In the genomic region with DNA sequence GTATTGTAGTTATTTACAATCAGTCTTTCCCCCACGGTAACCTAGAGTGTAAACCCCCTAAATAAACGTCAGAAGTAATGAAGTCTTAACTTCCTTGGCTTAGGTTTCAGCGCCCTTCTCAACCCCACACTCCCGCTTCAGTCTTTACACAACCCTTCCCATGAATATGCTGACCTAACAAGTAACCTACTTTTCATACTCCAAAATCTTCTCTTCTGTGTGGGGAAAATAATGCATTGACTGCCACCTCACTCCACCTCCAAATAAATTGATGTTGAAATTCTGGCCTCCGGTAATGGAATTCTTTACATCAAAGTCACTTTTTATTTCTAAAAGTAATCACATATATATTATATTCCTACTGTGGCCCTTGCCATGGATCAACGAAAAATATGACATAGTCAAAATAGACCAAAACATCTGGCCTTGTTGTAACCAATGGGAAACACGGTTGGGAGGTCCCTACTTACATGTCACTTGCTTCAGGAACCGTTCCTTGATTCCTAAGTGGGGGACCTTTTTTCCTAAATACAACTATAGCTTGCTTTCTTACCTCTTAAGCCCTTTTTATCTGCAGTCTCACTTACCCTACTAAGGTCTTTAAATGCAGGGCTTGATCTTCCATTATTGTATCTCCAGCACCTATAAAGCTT, we compare ENCODE assay signal across 1 cellular context.
A peak's percentile ranks its signal among the peaks of the same experiment; 100 is the strongest.
TF ChIP-seq lines count a peak whose summit lies in the region.

No MANE protein-coding gene starts in this region.

TF ChIP-seq in K562, 482 proteins besides CTCF, POLR2A, EP300 and RAD21:
- TF ChIP-seq MAFG (tag; conservative IDR thresholded peaks at IDR 0.05) (peak; percentile 44), TRIM28 (IDR thresholded peaks at IDR 0.05) (0 out of 2 replicates have a peak, but pooled peaks have one; percentile 25), ZNF316 (IDR thresholded peaks at IDR 0.05) (peak; percentile 91), KDM1A (IDR thresholded peaks at IDR 0.05) (no peak), ARID1B (IDR thresholded peaks at IDR 0.05) (0 out of 2 replicates have a peak, but pooled peaks have one; percentile 5), SIN3A (IDR thresholded peaks at IDR 0.05; ENCODE audit: borderline replicate concordance in 2 of 2, control insufficient read depth in 1 of 2, low read depth in 2 of 2, low read length in 2 of 2) (peak in 1 of 2 experiments; percentile 2; a peak in 2 of 4 replicates), KAT8 (IDR thresholded peaks at IDR 0.05; ENCODE audit: low read depth) (no peak; the same call in 1 of the 2 replicates), RERE (CRISPR knock-in tag; IDR thresholded peaks at IDR 0.05; ENCODE audit: borderline replicate concordance) (no peak), C11orf30 (IDR thresholded peaks at IDR 0.05; ENCODE audit: low read depth) (peak; percentile 82), YY1 (IDR thresholded peaks at IDR 0.05; ENCODE audit: borderline replicate concordance in 1 of 3, control insufficient read depth in 1 of 3, extremely low read depth in 1 of 3, insufficient read depth in 3 of 3, insufficient read length in 1 of 3, insufficient replicate concordance in 2 of 3, low read depth in 1 of 3, low read length in 2 of 3) (no peak)
- TF ChIP-seq, protein P1, sequence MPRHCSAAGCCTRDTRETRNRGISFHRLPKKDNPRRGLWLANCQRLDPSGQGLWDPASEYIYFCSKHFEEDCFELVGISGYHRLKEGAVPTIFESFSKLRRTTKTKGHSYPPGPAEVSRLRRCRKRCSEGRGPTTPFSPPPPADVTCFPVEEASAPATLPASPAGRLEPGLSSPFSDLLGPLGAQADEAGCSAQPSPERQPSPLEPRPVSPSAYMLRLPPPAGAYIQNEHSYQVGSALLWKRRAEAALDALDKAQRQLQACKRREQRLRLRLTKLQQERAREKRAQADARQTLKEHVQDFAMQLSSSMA (CRISPR knock-in tag; IDR thresholded peaks at IDR 0.05) = no peak
